In genomic region chr5:54403121-54403520, GRCh38 we compare ENCODE assay signal across 28 cellular contexts. TPM values are rescaled to one million over a fixed set of nuclear protein-coding genes. Genes with fewer than 3 reads are reported as not detected.
"Had no signal": no experiment of that assay in that cellular context is flagged by ENCODE, and none has a peak within 500 bp of the region (broad histone marks: within the 10 kb centered on the region; RNA-seq: fewer than 3 reads in every experiment).

No MANE protein-coding gene starts in this region.

- H3K27me3 Mint-ChIP-seq: activated naive CD8-positive, alpha-beta T cell treated with anti-CD3 and anti-CD28 coated beads, Interleukin-2, amount 50 U/mL, for 24 hours had no signal

- H3K36me3 ChIP-seq: brain microvascular endothelial cell, left ventricle myocardium inferior, pancreas, right atrium auricular region, tibial nerve had no signal

- H3K27ac ChIP-seq: brain microvascular endothelial cell, pancreas, psoas muscle, right atrium auricular region had no signal

- H3K4me3 ChIP-seq: left ventricle myocardium inferior, mucosa of descending colon, pancreas, psoas muscle, right atrium auricular region, SK-N-MC, tibial nerve had no signal

- H3K27ac Mint-ChIP-seq: activated B cell treated with CpG ODN at 0.5 μM for 24 hours; activated CD4-positive, alpha-beta T cell treated with anti-CD3 and anti-CD28 coated beads for 36 hours; activated naive CD8-positive, alpha-beta T cell treated with anti-CD3 and anti-CD28 coated beads, Interleukin-2, amount 50 U/mL, for 24 hours; activated T-cell treated with anti-CD3 and anti-CD28 coated beads, Interleukin-2, amount 50 U/mL, for 72 hours; endodermal cell; nephron progenitor cell; T-helper 17 cell had no signal

- H3K4me1 Mint-ChIP-seq: activated B cell treated with CpG ODN at 0.5 μM for 24 hours; activated CD4-positive, alpha-beta T cell treated with anti-CD3 and anti-CD28 coated beads for 36 hours; activated naive CD4-positive, alpha-beta T cell treated with anti-CD3 and anti-CD28 coated beads, Interleukin-2, amount 10 ng/mL, durations not matched to agents 7 days and 5 days; activated naive CD8-positive, alpha-beta T cell treated with anti-CD3 and anti-CD28 coated beads, Interleukin-2, amount 50 U/mL, for 24 hours; central memory CD8-positive, alpha-beta T cell; T-helper 17 cell had no signal

- FAIRE-seq: colon, pancreas had no signal

- H3K27me3 ChIP-seq: brain microvascular endothelial cell, pancreas, right atrium auricular region, tibial nerve had no signal

- H3K9me3 ChIP-seq: left ventricle myocardium inferior, mucosa of descending colon, pancreas, psoas muscle, right atrium auricular region, tibial nerve had no signal

- H3K4me3 Mint-ChIP-seq: activated B cell treated with CpG ODN at 0.5 μM for 24 hours; activated CD4-positive, alpha-beta T cell treated with anti-CD3 and anti-CD28 coated beads for 36 hours; activated naive CD4-positive, alpha-beta T cell treated with anti-CD3 and anti-CD28 coated beads, Interleukin-2, amount 10 ng/mL, durations not matched to agents 7 days and 5 days; activated naive CD8-positive, alpha-beta T cell treated with anti-CD3 and anti-CD28 coated beads, Interleukin-2, amount 50 U/mL, for 24 hours; activated T-cell treated with anti-CD3 and anti-CD28 coated beads, Interleukin-2, amount 50 U/mL, for 72 hours; central memory CD8-positive, alpha-beta T cell; endodermal cell; nephron progenitor cell; T-helper 17 cell had no signal

- H3K36me3 Mint-ChIP-seq: activated naive CD4-positive, alpha-beta T cell treated with anti-CD3 and anti-CD28 coated beads, Interleukin-2, amount 10 ng/mL, durations not matched to agents 7 days and 5 days had no signal

- H3K9me3 Mint-ChIP-seq: activated B cell treated with CpG ODN at 0.5 μM for 24 hours; activated naive CD4-positive, alpha-beta T cell treated with anti-CD3 and anti-CD28 coated beads, Interleukin-2, amount 10 ng/mL, durations not matched to agents 7 days and 5 days; activated naive CD8-positive, alpha-beta T cell treated with anti-CD3 and anti-CD28 coated beads, Interleukin-2, amount 50 U/mL, for 24 hours; activated T-cell treated with anti-CD3 and anti-CD28 coated beads, Interleukin-2, amount 50 U/mL, for 72 hours; central memory CD8-positive, alpha-beta T cell; endodermal cell; nephron progenitor cell had no signal

- H3K4me1 ChIP-seq: pancreas, psoas muscle, right atrium auricular region had no signal

- DNase-seq: activated B cell treated with CpG ODN at 0.5 μM for 24 hours; activated CD4-positive, alpha-beta T cell treated with anti-CD3 and anti-CD28 coated beads for 36 hours; activated CD4-positive, alpha-beta T cell treated with anti-CD3 and anti-CD28 coated beads, Interleukin-2, amount 50 U/mL, for 48 hours; activated effector memory CD4-positive, alpha-beta T cell treated with Interleukin-2 at 50 U/mL for 16 hours; activated naive CD4-positive, alpha-beta T cell treated with anti-CD3 and anti-CD28 coated beads, Interleukin-2, amount 10 ng/mL, durations not matched to agents 7 days and 5 days; activated naive CD8-positive, alpha-beta T cell treated with anti-CD3 and anti-CD28 coated beads, Interleukin-2, amount 50 U/mL, for 24 hours; activated T-cell treated with anti-CD3 and anti-CD28 coated beads, Interleukin-2, amount 50 U/mL, for 72 hours; anterior cingulate cortex; brain microvascular endothelial cell; endodermal cell; left ventricle myocardium inferior; mucosa of descending colon; nephron progenitor cell; pancreas; psoas muscle; stimulated activated CD4-positive, alpha-beta T cell treated with anti-CD3 and anti-CD28 coated beads, Interleukin-4, amount 100 ng/mL, for 24 hours; stimulated activated naive CD8-positive, alpha-beta T cell treated with anti-CD3 and anti-CD28 coated beads, Interleukin-15, Interleukin-2, amounts not matched to agents 100 U/mL and 50 U/mL, for 24 hours; SW 1271; T-helper 17 cell had no signal

RNA-seq across cellular contexts. Expression of gene HSPB3, which starts 52.4 kb away (rescaled TPM):
- total RNA-seq: activated B cell treated with CpG ODN at 0.5 μM for 24 hours; activated CD4-positive, alpha-beta T cell treated with anti-CD3 and anti-CD28 coated beads for 36 hours; activated CD8-positive, alpha-beta memory T cell treated with anti-CD3 and anti-CD28 coated beads for 36 hours; activated T-cell treated with anti-CD3 and anti-CD28 coated beads, Interleukin-2, amount 50 U/mL, for 72 hours; endodermal cell; glomerular endothelial cell; lung microvascular endothelial cell; pancreas; subcutaneous adipose tissue; T-helper 17 cell had no signal
